In genomic region chr19:46205183-46205984, GRCh38 we compare ENCODE assay signal across 16 cellular contexts. TPM values are rescaled to one million over a fixed set of nuclear protein-coding genes. Genes with fewer than 3 reads are reported as not detected.
DNase-seq lines count a peak whose midpoint lies in the region; ATAC-seq, FAIRE-seq and TF ChIP-seq lines count a peak whose summit lies in the region.
"Had no signal": no experiment of that assay in that cellular context is flagged by ENCODE, and none has a peak within 500 bp of the region (broad histone marks: within the 10 kb centered on the region; RNA-seq: fewer than 3 reads in every experiment).

No MANE protein-coding gene starts in this region.

- TF ChIP-seq CTCF in BE2C (IDR thresholded peaks at IDR 0.05; ENCODE audit: low read depth, low read length) (no peak), K562 (IDR thresholded peaks at IDR 0.05 in 2 of 3, conservative IDR thresholded peaks at IDR 0.05 in 1 of 3; ENCODE audit: insufficient read depth in 2 of 3, low read depth in 1 of 3, low read length in 3 of 3) (no peak), neural progenitor cell (IDR thresholded peaks at IDR 0.05) (no peak)

- H3K4me3 ChIP-seq in BE2C (ENCODE audit: low read depth, low read length): no peak overlapping the region
- no peak overlapping the region for H3K4me3 ChIP-seq in Karpas-422 (ENCODE audit: low read length)
- H3K4me3 ChIP-seq in K562: no peak overlapping the region
- H3K4me3 ChIP-seq in neural progenitor cell: no peak overlapping the region
- H3K4me3 ChIP-seq: MG63 had no signal

- H4K20me1 ChIP-seq in Karpas-422 (ENCODE audit: insufficient read depth, low read depth, low read length) (no peaks in the 10 kb centered on the region), K562 (replicated peaks; ENCODE audit: control insufficient read depth, insufficient read depth, low read length) (no peaks in the 10 kb centered on the region), neural progenitor cell (ENCODE audit: low read depth) (no peaks in the 10 kb centered on the region)

- H3K36me3 ChIP-seq in BE2C (no peaks in the 10 kb centered on the region), Karpas-422 (ENCODE audit: insufficient read depth, low read length) (no peaks in the 10 kb centered on the region), K562 (ENCODE audit: control insufficient read depth, insufficient read depth, low read length) (no peaks in the 10 kb centered on the region), neural progenitor cell (no peaks in the 10 kb centered on the region)
- H3K36me3 ChIP-seq: MG63 had no signal

- H3K4me3 Mint-ChIP-seq in neural progenitor cell: no peak overlapping the region
- H3K4me3 Mint-ChIP-seq in activated naive CD8-positive, alpha-beta T cell treated with anti-CD3 and anti-CD28 coated beads, Interleukin-2, amount 50 U/mL, for 24 hours: no peak overlapping the region

- TF ChIP-seq EP300 in K562 (IDR thresholded peaks at IDR 0.05; ENCODE audit: low read length): no peak

- no peak overlapping the region for H3K9ac ChIP-seq in Karpas-422 (ENCODE audit: low read length)
- H3K9ac ChIP-seq in K562 (ENCODE audit: insufficient read depth in 1 of 2, low read depth in 2 of 2, low read length in 2 of 2): no peak overlapping the region
- H3K9ac ChIP-seq in neural progenitor cell: no peak overlapping the region

- H3K79me2 ChIP-seq in Karpas-422 (ENCODE audit: low read length) (no peaks in the 10 kb centered on the region), K562 (ENCODE audit: control insufficient read depth, insufficient read depth, low read length) (no peaks in the 10 kb centered on the region; the same call in 2 of the 3 replicates), neural progenitor cell (ENCODE audit: low read depth) (no peaks in the 10 kb centered on the region)

- no peaks in the 10 kb centered on the region for H3K27me3 ChIP-seq in BE2C
- peaks cover 4% of the 10 kb centered on the region; the same call in 1 of the 2 replicates for H3K27me3 ChIP-seq in Karpas-422 (ENCODE audit: low read length)
- peaks cover 0 to 5% of the 10 kb centered on the region in 2 experiments; a peak in 1 of 5 replicates for H3K27me3 ChIP-seq in K562 (ENCODE audit: control insufficient read depth in 2 of 2, insufficient read depth in 2 of 2, low read length in 2 of 2)
- H3K27me3 ChIP-seq in neural progenitor cell: no peaks in the 10 kb centered on the region
- H3K27me3 ChIP-seq: MG63 had no signal

- no peaks in the 10 kb centered on the region for H3K4me1 Mint-ChIP-seq in neural progenitor cell
- H3K4me1 Mint-ChIP-seq in activated naive CD8-positive, alpha-beta T cell treated with anti-CD3 and anti-CD28 coated beads, Interleukin-2, amount 50 U/mL, for 24 hours: peaks cover 6% of the 10 kb centered on the region

- H3K9me1 ChIP-seq in K562 (ENCODE audit: control insufficient read depth, insufficient read depth, low read length): no peaks in the 10 kb centered on the region

- intact Hi-C loops in K562 (cut with micrococcal nuclease): no loop called here

- TF ChIP-seq POLR2A in K562 (conservative IDR thresholded peaks at IDR 0.05): no peak

- H3F3A ChIP-seq in neural progenitor cell (ENCODE audit: low read depth): no peaks in the 10 kb centered on the region

- no TSS peak for BruUV-seq in K562 (replicated peaks; lab: Mats Ljungman, UMichigan)

- no peak for TF ChIP-seq RAD21 in K562 (CRISPR knock-in tag; conservative IDR thresholded peaks at IDR 0.05 in 1 of 2, IDR thresholded peaks at IDR 0.05 in 1 of 2)

- peak; percentile 54 for ATAC-seq in K562
- no peak for ATAC-seq in activated naive CD8-positive, alpha-beta T cell treated with anti-CD3 and anti-CD28 coated beads, Interleukin-2, amount 50 U/mL, for 24 hours

- H3K4me2 ChIP-seq in Karpas-422 (ENCODE audit: low read depth, low read length, poor library complexity, severe bottlenecking): no peak overlapping the region
- H3K4me2 ChIP-seq in K562 (ENCODE audit: insufficient read depth, low read length): no peak overlapping the region
- H3K4me2 ChIP-seq in neural progenitor cell: no peak overlapping the region

- H3K9me3 Mint-ChIP-seq in neural progenitor cell: peaks cover 7% of the 10 kb centered on the region
- no peaks in the 10 kb centered on the region for H3K9me3 Mint-ChIP-seq in activated naive CD8-positive, alpha-beta T cell treated with anti-CD3 and anti-CD28 coated beads, Interleukin-2, amount 50 U/mL, for 24 hours

- no peak overlapping the region for H3K27ac ChIP-seq in Karpas-422 (ENCODE audit: low read length)
- no peak overlapping the region for H3K27ac ChIP-seq in K562 (ENCODE audit: extremely low read depth, low read depth, low read length)
- no peak overlapping the region for H3K27ac ChIP-seq in neural progenitor cell

- no peaks in the 10 kb centered on the region for H3K9me3 ChIP-seq in BE2C
- H3K9me3 ChIP-seq in Karpas-422 (ENCODE audit: low read length): no peaks in the 10 kb centered on the region
- no peaks in the 10 kb centered on the region; the same call in 1 of the 2 replicates for H3K9me3 ChIP-seq in K562 (replicated peaks; ENCODE audit: control insufficient read depth, insufficient read depth, low read depth, low read length)
- H3K9me3 ChIP-seq in neural progenitor cell (ENCODE audit: low read depth): no peaks in the 10 kb centered on the region
- H3K9me3 ChIP-seq: MG63 had no signal

- no peaks in the 10 kb centered on the region for H3K9me2 ChIP-seq in Karpas-422 (replicated peaks; ENCODE audit: insufficient read depth, low read length)

- 3% methylated on average over 6 of the region's 6 CpGs for WGBS in K562 (ENCODE audit: insufficient coverage, low coverage, missing lambda C conversion rate)

- H3K27me3 Mint-ChIP-seq in neural progenitor cell (ENCODE audit: insufficient read depth, low read depth): peaks cover 4% of the 10 kb centered on the region
- peaks cover 40% of the 10 kb centered on the region for H3K27me3 Mint-ChIP-seq in activated naive CD8-positive, alpha-beta T cell treated with anti-CD3 and anti-CD28 coated beads, Interleukin-2, amount 50 U/mL, for 24 hours

- H3K36me3 Mint-ChIP-seq in neural progenitor cell: no peaks in the 10 kb centered on the region
- H3K36me3 Mint-ChIP-seq in activated naive CD8-positive, alpha-beta T cell treated with anti-CD3 and anti-CD28 coated beads, Interleukin-2, amount 50 U/mL, for 24 hours (ENCODE audit: low read depth): no peaks in the 10 kb centered on the region

- peak; percentile 54 for DNase-seq in BE2C
- DNase-seq in Karpas-422: peak; percentile 45
- DNase-seq in K562 (ENCODE audit: extremely low read depth in 1 of 4, low spot score in 3 of 4): peak in 1 of 4 experiments; percentile 33
- peak; percentile 27 for DNase-seq in neural progenitor cell (ENCODE audit: low spot score)
- no peak for DNase-seq in activated T-cell treated with anti-CD3 and anti-CD28 coated beads for 4 hours
- no peak for DNase-seq in activated naive CD8-positive, alpha-beta T cell treated with anti-CD3 and anti-CD28 coated beads, Interleukin-2, amount 50 U/mL, for 24 hours
- DNase-seq in stimulated activated naive CD4-positive, alpha-beta T cell (lab: John Stamatoyannopoulos, UW): no peak
- DNase-seq: GOT3, KG1, NCI-H1092 treated with DMSO at 0.1 percent for 48 hours, NCI-H1930, NCI-H774 had no signal

- POLR2A ChIA-PET in K562 (lab: Yijun Ruan, JAX): interaction anchor here (1.3 to 1.5 kb wide), 2 partner anchors 12 to 93 kb away, joined by 4 to 5 read pairs; no protein-coding TSS in a partner anchor

- CTCF ChIA-PET in K562 (lab: Yijun Ruan, JAX; ENCODE audit: low intra/inter-chr PET ratio): no interaction called here

- in situ Hi-C loops in K562 (cut with MboI): no loop called here

- H2AFZ ChIP-seq in Karpas-422 (ENCODE audit: low read length) (no peak overlapping the region), K562 (ENCODE audit: low read depth, low read length) (no peak overlapping the region; the same call in 1 of the 2 replicates), neural progenitor cell (replicated peaks) (no peak overlapping the region)

- no peak overlapping the region for H3K27ac Mint-ChIP-seq in neural progenitor cell
- no peak overlapping the region for H3K27ac Mint-ChIP-seq in activated naive CD8-positive, alpha-beta T cell treated with anti-CD3 and anti-CD28 coated beads, Interleukin-2, amount 50 U/mL, for 24 hours

- H3K4me1 ChIP-seq in BE2C (peaks cover 18% of the 10 kb centered on the region), Karpas-422 (ENCODE audit: low read length) (no peaks in the 10 kb centered on the region; the same call in 1 of the 2 replicates), K562 (replicated peaks in 1 of 2; ENCODE audit: control insufficient read depth in 2 of 2, insufficient read depth in 2 of 2, low read length in 2 of 2) (peaks cover 5 to 10% of the 10 kb centered on the region in 2 experiments), neural progenitor cell (no peaks in the 10 kb centered on the region)

- FAIRE-seq in K562 (lab: Jason Lieb, UNC): peak; percentile 57
- FAIRE-seq: RCC 7860 had no signal

RNA-seq across cellular contexts. Expression of gene IGFL1, which starts 24.2 kb away (rescaled TPM):
- polyA plus RNA-seq in BE2C (2012; ENCODE audit: insufficient read depth, insufficient read length, low read depth): not detected
- total RNA-seq in Karpas-422 (2014; rRNA removed; shearing (Covaris generic); ENCODE audit: low replicate concordance): not detected in 2 replicates
- not detected in 2 replicates for total RNA-seq in K562 (2011; cell fraction: chromatin; rRNA removed; ENCODE audit: low replicate concordance)
- not detected in 2 replicates for total RNA-seq in K562 (2011; cell fraction: nucleolus; rRNA removed)
- total RNA-seq in K562 (2011; cell fraction: nucleoplasm; rRNA removed): not detected in 2 replicates
- total RNA-seq in K562 (2014; rRNA removed) (not detected in 2 replicates), K562 (2014; rRNA removed; fragmentation: Illumina TruSeq; extraction: Trizol) (not detected in 2 replicates), K562 (2015; rRNA removed; fragmentation: Illumina TruSeq; extraction: Trizol) (not detected in 2 replicates), K562 (2021) (not detected in 2 replicates), neural progenitor cell (ENCODE audit: low replicate concordance) (not detected in 2 replicates)
- polyA plus RNA-seq in K562 (2011; rRNA removed) (not detected in 2 replicates), K562 (2014; fragmentation: Illumina TruSeq; extraction: Trizol) (not detected in 2 replicates), K562 (2014; fragmentation: Nextera tagmentation; extraction: Ambion mirVana) (not detected), K562 (2014; rRNA removed) (not detected in 2 replicates)
- polyA plus RNA-seq in K562 (2011; cell fraction: cytosol; rRNA removed): not detected in 2 replicates
- polyA plus RNA-seq in K562 (2011; cell fraction: nucleus; rRNA removed): not detected in 2 replicates
- polyA plus RNA-seq in K562 (2012): not detected in 2 replicates
- polyA minus RNA-seq in K562 (2011; rRNA and poly(A)+ RNA removed): not detected in 2 replicates
- not detected in 2 replicates for polyA minus RNA-seq in K562 (2011; cell fraction: cytosol; rRNA and poly(A)+ RNA removed)
- polyA minus RNA-seq in K562 (2011; cell fraction: nucleus; rRNA and poly(A)+ RNA removed): not detected in 2 replicates
- polyA plus RNA-seq: AG04450, BJ had no signal

RNA-seq across cellular contexts. Expression of gene IGFL2, which starts 57.3 kb away (rescaled TPM):
- not detected for polyA plus RNA-seq in BE2C (2012; ENCODE audit: insufficient read depth, insufficient read length, low read depth)
- not detected in 2 replicates for total RNA-seq in Karpas-422 (2014; rRNA removed; shearing (Covaris generic); ENCODE audit: low replicate concordance)
- not detected in 2 replicates for total RNA-seq in K562 (2011; cell fraction: chromatin; rRNA removed; ENCODE audit: low replicate concordance)
- not detected in 2 replicates for total RNA-seq in K562 (2011; cell fraction: nucleolus; rRNA removed)
- not detected in 2 replicates for total RNA-seq in K562 (2011; cell fraction: nucleoplasm; rRNA removed)
- total RNA-seq in K562 (2014; rRNA removed) (0.57 and 0.68 TPM in 2 replicates), K562 (2014; rRNA removed; fragmentation: Illumina TruSeq; extraction: Trizol) (0.55 TPM in 1 of 2 replicates, not detected in the other), K562 (2015; rRNA removed; fragmentation: Illumina TruSeq; extraction: Trizol) (1.7 and 2.6 TPM in 2 replicates), K562 (2021) (0.47 and 0.75 TPM in 2 replicates), neural progenitor cell (ENCODE audit: low replicate concordance) (not detected in 2 replicates)
- polyA plus RNA-seq in K562 (2011; rRNA removed) (0.72 TPM in 1 of 2 replicates, not detected in the other), K562 (2014; fragmentation: Illumina TruSeq; extraction: Trizol) (0.61 and 0.79 TPM in 2 replicates), K562 (2014; fragmentation: Nextera tagmentation; extraction: Ambion mirVana) (under 1 TPM; 0.42 to 0.77 TPM), K562 (2014; rRNA removed) (0.36 TPM in 1 of 2 replicates, not detected in the other)
- 0.90 TPM in 1 of 2 replicates, not detected in the other for polyA plus RNA-seq in K562 (2011; cell fraction: cytosol; rRNA removed)
- 0.22 TPM in 1 of 2 replicates, not detected in the other for polyA plus RNA-seq in K562 (2011; cell fraction: nucleus; rRNA removed)
- 2.2 and 5.4 TPM in 2 replicates for polyA plus RNA-seq in K562 (2012)
- not detected in 2 replicates for polyA minus RNA-seq in K562 (2011; rRNA and poly(A)+ RNA removed)
- polyA minus RNA-seq in K562 (2011; cell fraction: cytosol; rRNA and poly(A)+ RNA removed): not detected in 2 replicates
- polyA minus RNA-seq in K562 (2011; cell fraction: nucleus; rRNA and poly(A)+ RNA removed): not detected in 2 replicates
- polyA plus RNA-seq: AG04450, BJ had no signal

Comparison
In these comparisons a context has a peak if more than half of its experiments do, and no peak if none do; other contexts are left out.
1. DNase-seq: peak in BE2C (single experiment), Karpas-422 (single experiment) and neural progenitor cell (single experiment); none in activated T-cell treated with anti-CD3 and anti-CD28 coated beads for 4 hours (single experiment), activated naive CD8-positive, alpha-beta T cell treated with anti-CD3 and anti-CD28 coated beads, Interleukin-2, amount 50 U/mL, for 24 hours (single experiment) and stimulated activated naive CD4-positive, alpha-beta T cell (0 of 6).